18 cellular contexts compared by ENCODE assay signal in the genomic region with DNA sequence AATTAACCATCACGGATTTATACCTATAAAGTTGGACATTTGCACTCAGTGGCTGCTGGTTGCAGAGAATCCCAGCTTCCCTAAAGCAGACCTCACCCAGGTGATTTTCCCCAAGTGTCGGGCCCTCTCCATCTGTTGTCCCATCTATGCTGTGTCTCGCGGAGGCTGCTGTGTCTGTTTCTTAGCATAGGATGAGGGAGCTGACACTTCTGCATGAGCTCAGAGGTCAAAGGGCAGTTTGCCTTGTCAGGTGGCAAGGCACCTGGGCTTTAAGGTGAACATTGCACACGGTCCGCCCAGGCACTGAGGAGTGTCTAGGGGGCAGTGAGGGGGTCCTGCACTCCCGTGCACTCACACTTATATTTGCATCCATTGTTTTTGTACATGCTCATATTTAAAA.
"Had no signal": no experiment of that assay in that cellular context is flagged by ENCODE, and none has a peak within 500 bp of the region (broad histone marks: within the 10 kb centered on the region; RNA-seq: fewer than 3 reads in every experiment).

No MANE protein-coding gene starts in this region.

- H3K4me3 Mint-ChIP-seq: naive thymus-derived CD8-positive, alpha-beta T cell had no signal

- H3K27ac ChIP-seq: epithelial cell of prostate, esophagus muscularis mucosa, gastrocnemius medialis, ovary, prostate gland, stomach, upper lobe of left lung, uterus had no signal

- H3K27me3 ChIP-seq: esophagus muscularis mucosa, gastrocnemius medialis, ovary, stomach, upper lobe of left lung, uterus had no signal

- H3K27me3 Mint-ChIP-seq: naive thymus-derived CD8-positive, alpha-beta T cell had no signal

- H3K4me3 ChIP-seq: esophagus muscularis mucosa, gastrocnemius medialis, ovary, prostate gland, stomach, upper lobe of left lung, uterus had no signal

- H3K36me3 ChIP-seq: esophagus muscularis mucosa, gastrocnemius medialis, ovary, prostate gland, stomach, upper lobe of left lung, uterus had no signal

- H3K9me3 ChIP-seq: gastrocnemius medialis, ovary, prostate gland, uterus had no signal

- H3K4me1 ChIP-seq: esophagus muscularis mucosa, gastrocnemius medialis, prostate gland, stomach, upper lobe of left lung, uterus had no signal

- ATAC-seq: gastrocnemius medialis; left colon; naive thymus-derived CD8-positive, alpha-beta T cell; sciatic nerve had no signal

- DNase-seq: effector memory CD4-positive, alpha-beta T cell; gastrocnemius medialis; left colon; mammary epithelial cell; naive thymus-derived CD8-positive, alpha-beta T cell; nucleus accumbens; ovary; stimulated activated CD4-positive, alpha-beta T cell treated with anti-CD3 and anti-CD28 coated beads, Interleukin-2, amount 100 ng/mL, for 24 hours; stimulated activated CD4-positive, alpha-beta T cell treated with anti-CD3 and anti-CD28 coated beads, Interleukin-4, amount 100 ng/mL, for 4 hours; stimulated activated naive CD4-positive, alpha-beta T cell; stomach; substantia nigra; upper lobe of left lung; uterus had no signal
